8 cellular contexts compared by ENCODE assay signal in the genomic region with DNA sequence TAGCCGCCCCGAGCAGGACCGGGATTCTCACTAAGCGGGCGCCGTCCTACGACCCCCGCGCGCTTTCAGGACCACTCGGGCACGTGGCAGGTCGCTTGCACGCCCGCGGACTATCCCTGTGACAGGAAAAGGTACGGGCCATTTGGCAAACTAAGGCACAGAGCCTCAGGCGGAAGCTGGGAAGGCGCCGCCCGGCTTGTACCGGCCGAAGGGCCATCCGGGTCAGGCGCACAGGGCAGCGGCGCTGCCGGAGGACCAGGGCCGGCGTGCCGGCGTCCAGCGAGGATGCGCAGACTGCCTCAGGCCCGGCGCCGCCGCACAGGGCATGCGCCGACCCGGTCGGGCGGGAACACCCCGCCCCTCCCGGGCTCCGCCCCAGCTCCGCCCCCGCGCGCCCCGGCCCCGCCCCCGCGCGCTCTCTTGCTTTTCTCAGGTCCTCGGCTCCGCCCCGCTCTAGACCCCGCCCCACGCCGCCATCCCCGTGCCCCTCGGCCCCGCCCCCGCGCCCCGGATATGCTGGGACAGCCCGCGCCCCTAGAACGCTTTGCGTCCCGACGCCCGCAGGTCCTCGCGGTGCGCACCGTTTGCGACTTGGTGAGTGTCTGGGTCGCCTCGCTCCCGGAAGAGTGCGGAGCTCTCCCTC. TPM values are rescaled to one million over a fixed set of nuclear protein-coding genes. Genes with fewer than 3 reads are reported as not detected.
A peak's percentile ranks its signal among the peaks of the same experiment; 100 is the strongest.
DNase-seq lines count a peak whose midpoint lies in the region; ATAC-seq lines count a peak whose summit lies in the region.

A gene (plus strand): TSS at position 539 of the 643 bp plus-strand sequence.

- intact Hi-C loops in activated CD4-positive, alpha-beta T cell treated with anti-CD3 and anti-CD28 coated beads for 36 hours (cut with DNase I, micrococcal nuclease) = loop anchor here (1.0 to 5.0 kb wide), 8 partner anchors 495 to 1420 kb away; a partner anchor contains a TSS

- H3K27me3 ChIP-seq in MG63 = no peaks in the 10 kb centered on the region

- peak; percentile 98 for ATAC-seq in activated CD4-positive, alpha-beta T cell treated with anti-CD3 and anti-CD28 coated beads for 36 hours

- no peaks in the 10 kb centered on the region for H3K36me3 ChIP-seq in MG63

- peak within 1 kb of the TSS; percentile 77 for H3K4me3 Mint-ChIP-seq in activated CD4-positive, alpha-beta T cell treated with anti-CD3 and anti-CD28 coated beads for 36 hours

- peak within 1 kb of the TSS; percentile 42 for H3K27ac Mint-ChIP-seq in activated CD4-positive, alpha-beta T cell treated with anti-CD3 and anti-CD28 coated beads for 36 hours

- peaks cover 7% of the 10 kb centered on the region for H3K4me1 Mint-ChIP-seq in activated CD4-positive, alpha-beta T cell treated with anti-CD3 and anti-CD28 coated beads for 36 hours

- CTCF ChIA-PET in activated CD4-positive, alpha-beta T cell treated with anti-CD3 and anti-CD28 coated beads for 36 hours (lab: Charles Lee) = interaction anchor here (0.6 to 1.0 kb wide), 3 partner anchors 644 to 1418 kb away, joined by 3 read pairs; a partner anchor contains a TSS

- H3K36me3 Mint-ChIP-seq in activated CD4-positive, alpha-beta T cell treated with anti-CD3 and anti-CD28 coated beads for 36 hours (ENCODE audit: low read depth) = peaks cover 14% of the 10 kb centered on the region

- no peaks in the 10 kb centered on the region for H3K27me3 Mint-ChIP-seq in activated CD4-positive, alpha-beta T cell treated with anti-CD3 and anti-CD28 coated beads for 36 hours

- DNase-seq in GM04503 (ENCODE audit: low read depth) = peak; percentile 17
- DNase-seq in GOT3 (lab: John Stamatoyannopoulos, UW) = peak; percentile 78
- peak; percentile 86 for DNase-seq in MG63
- peak; percentile 99 for DNase-seq in activated CD4-positive, alpha-beta T cell treated with anti-CD3 and anti-CD28 coated beads for 36 hours
- DNase-seq in cerebellum (ENCODE audit: low spot score) = peak; percentile 96
- peak; percentile 91 for DNase-seq in kidney tubule cell (ENCODE audit: low spot score)
- peak; percentile 96 to 98 for DNase-seq in stimulated activated CD4-positive, alpha-beta T cell treated with anti-CD3 and anti-CD28 coated beads, Interleukin-15, amount 100 ng/mL, for 48 hours (ENCODE audit: low read depth in 2 of 2)
- DNase-seq in SHP77 treated with DMSO at 0.1 percent for 48 hours (lab: John Stamatoyannopoulos, UW) = no peak

- POLR2A ChIA-PET in activated CD4-positive, alpha-beta T cell treated with anti-CD3 and anti-CD28 coated beads for 36 hours (lab: Charles Lee) = no interaction called here

- no peaks in the 10 kb centered on the region for H3K9me3 ChIP-seq in MG63

- no peaks in the 10 kb centered on the region for H3K9me3 Mint-ChIP-seq in activated CD4-positive, alpha-beta T cell treated with anti-CD3 and anti-CD28 coated beads for 36 hours (ENCODE audit: low read depth)

- peak within 1 kb of the TSS; percentile 66 for H3K4me3 ChIP-seq in MG63

RNA-seq across cellular contexts. Expression of the gene that starts here (rescaled TPM):
- total RNA-seq in MG63 (2014; rRNA removed; shearing (Covaris generic); ENCODE audit: low replicate concordance) = 8.0 and 21.1 TPM in 2 replicates
- 10 to 100 TPM; 18.0 to 22.8 TPM for total RNA-seq in activated CD4-positive, alpha-beta T cell treated with anti-CD3 and anti-CD28 coated beads for 36 hours
- total RNA-seq in cerebellum = 16.6 TPM
